8 cellular contexts compared by ENCODE assay signal in genomic region chr10:113680172-113681111, GRCh38. TPM values are rescaled to one million over a fixed set of nuclear protein-coding genes. Genes with fewer than 3 reads are reported as not detected.
DNase-seq lines count a peak whose midpoint lies in the region; ATAC-seq and TF ChIP-seq lines count a peak whose summit lies in the region.

No MANE protein-coding gene starts in this region.

- DNase-seq in ACHN (peak; percentile 85), NT2/D1 (ENCODE audit: low read depth, low spot score) (no peak), fibroblast of villous mesenchyme (ENCODE audit: low read depth) (peak; percentile 63), neural crest cell (ENCODE audit: low read depth, low spot score) (no peak)
- peak; percentile 20 for DNase-seq in activated T-helper 1 cell treated with anti-CD3 and anti-CD28 coated beads, Interleukin-12 subunit alpha, Interleukin-12 subunit beta, Interleukin-2, Interleukin-4 antibody, amounts not matched to agents 30 ng/mL and 10 ng/mL and 1 ng/mL, durations not matched to agents 14 hours and 24 hours and 36 hours (ENCODE audit: low spot score)

- H3K36me3 Mint-ChIP-seq in activated T-helper 1 cell treated with anti-CD3 and anti-CD28 coated beads, Interleukin-12 subunit alpha, Interleukin-12 subunit beta, Interleukin-2, Interleukin-4 antibody, amounts not matched to agents 30 ng/mL and 10 ng/mL and 1 ng/mL, durations not matched to agents 14 hours and 24 hours and 36 hours (ENCODE audit: low read depth) = peaks cover 29% of the 10 kb centered on the region
- H3K36me3 Mint-ChIP-seq in neural crest cell (ENCODE audit: low read depth) = peaks cover 21% of the 10 kb centered on the region

- peaks cover 9% of the 10 kb centered on the region for H3K36me3 ChIP-seq in NT2/D1 (ENCODE audit: insufficient read depth, insufficient read length, low read length)
- H3K36me3 ChIP-seq in urinary bladder (ENCODE audit: insufficient read depth) = no peaks in the 10 kb centered on the region

- no peaks in the 10 kb centered on the region for H3K4me1 ChIP-seq in NT2/D1 (ENCODE audit: insufficient read depth, insufficient read length)
- H3K4me1 ChIP-seq in urinary bladder (ENCODE audit: insufficient read depth) = no peaks in the 10 kb centered on the region

- H3K27ac Mint-ChIP-seq in activated T-helper 1 cell treated with anti-CD3 and anti-CD28 coated beads, Interleukin-12 subunit alpha, Interleukin-12 subunit beta, Interleukin-2, Interleukin-4 antibody, amounts not matched to agents 30 ng/mL and 10 ng/mL and 1 ng/mL, durations not matched to agents 14 hours and 24 hours and 36 hours = peak overlapping the region; percentile 98
- H3K27ac Mint-ChIP-seq in neural crest cell (ENCODE audit: unreplicated experiment) = peak overlapping the region; percentile 84

- H3K4me1 Mint-ChIP-seq in activated T-helper 1 cell treated with anti-CD3 and anti-CD28 coated beads, Interleukin-12 subunit alpha, Interleukin-12 subunit beta, Interleukin-2, Interleukin-4 antibody, amounts not matched to agents 30 ng/mL and 10 ng/mL and 1 ng/mL, durations not matched to agents 14 hours and 24 hours and 36 hours (ENCODE audit: low read depth) = peaks cover 57% of the 10 kb centered on the region
- peaks cover 30% of the 10 kb centered on the region for H3K4me1 Mint-ChIP-seq in neural crest cell

- 10% methylated on average over 29 of the region's 29 CpGs for WGBS in urinary bladder

- H3K4me3 Mint-ChIP-seq in activated T-helper 1 cell treated with anti-CD3 and anti-CD28 coated beads, Interleukin-12 subunit alpha, Interleukin-12 subunit beta, Interleukin-2, Interleukin-4 antibody, amounts not matched to agents 30 ng/mL and 10 ng/mL and 1 ng/mL, durations not matched to agents 14 hours and 24 hours and 36 hours = peak overlapping the region; percentile 99
- H3K4me3 Mint-ChIP-seq in neural crest cell = peak overlapping the region; percentile 98

- TF ChIP-seq CTCF in fibroblast of villous mesenchyme (IDR thresholded peaks at IDR 0.05; ENCODE audit: insufficient read depth, low read depth, low read length) = no peak
- no peak for TF ChIP-seq CTCF in neural crest cell (conservative IDR thresholded peaks at IDR 0.05)

- peaks cover 3% of the 10 kb centered on the region for H3K27me3 Mint-ChIP-seq in activated T-helper 1 cell treated with anti-CD3 and anti-CD28 coated beads, Interleukin-12 subunit alpha, Interleukin-12 subunit beta, Interleukin-2, Interleukin-4 antibody, amounts not matched to agents 30 ng/mL and 10 ng/mL and 1 ng/mL, durations not matched to agents 14 hours and 24 hours and 36 hours (ENCODE audit: insufficient read depth)
- H3K27me3 Mint-ChIP-seq in neural crest cell (ENCODE audit: low read depth) = no peaks in the 10 kb centered on the region

- H3K27me3 ChIP-seq in NT2/D1 (ENCODE audit: insufficient read depth, insufficient read length) = no peaks in the 10 kb centered on the region

- intact Hi-C loops in activated T-helper 1 cell treated with anti-CD3 and anti-CD28 coated beads, Interleukin-12 subunit alpha, Interleukin-12 subunit beta, Interleukin-2, Interleukin-4 antibody, amounts not matched to agents 30 ng/mL and 10 ng/mL and 1 ng/mL, durations not matched to agents 14 hours and 24 hours and 36 hours (cut with micrococcal nuclease) = loop anchor here (1.0 to 10.0 kb wide), 9 partner anchors 280 to 1288 kb away; partner anchors contain the start of gene CCDC186

- H3K4me3 ChIP-seq in NT2/D1 (ENCODE audit: insufficient read length, low read depth) = peak overlapping the region; percentile 85
- peak overlapping the region; percentile 99 for H3K4me3 ChIP-seq in fibroblast of villous mesenchyme (ENCODE audit: low read depth, low read length)
- H3K4me3 ChIP-seq in urinary bladder (ENCODE audit: low read depth, low read length) = peak overlapping the region; percentile 86

- in situ Hi-C loops in ACHN (cut with HindIII; ENCODE audit: low pct_ligation_motif_present, low pct_unique_long_range_greater_than_20kb, low sequenced_read_pairs) = no loop called here

- ATAC-seq in GM18511 (IDR thresholded peaks at IDR 0.05; ENCODE audit: unreplicated experiment) (peak; percentile 25), HG02981 (IDR thresholded peaks at IDR 0.05; ENCODE audit: unreplicated experiment) (peak; percentile 19)

- peak overlapping the region; percentile 98 for H3K27ac ChIP-seq in urinary bladder (ENCODE audit: low read depth)

- peak overlapping the region; percentile 86 for H3K9ac ChIP-seq in NT2/D1 (ENCODE audit: insufficient read length, low read depth)

- peaks cover 22% of the 10 kb centered on the region for H3K9me3 Mint-ChIP-seq in activated T-helper 1 cell treated with anti-CD3 and anti-CD28 coated beads, Interleukin-12 subunit alpha, Interleukin-12 subunit beta, Interleukin-2, Interleukin-4 antibody, amounts not matched to agents 30 ng/mL and 10 ng/mL and 1 ng/mL, durations not matched to agents 14 hours and 24 hours and 36 hours
- H3K9me3 Mint-ChIP-seq in neural crest cell = peaks cover 14% of the 10 kb centered on the region

- no peaks in the 10 kb centered on the region for H3K9me3 ChIP-seq in NT2/D1 (ENCODE audit: insufficient read depth, low read length)

RNA-seq across cellular contexts. Expression of gene CASP7, which starts 0.7 kb away (rescaled TPM):
- total RNA-seq in activated T-helper 1 cell treated with anti-CD3 and anti-CD28 coated beads, Interleukin-12 subunit alpha, Interleukin-12 subunit beta, Interleukin-2, Interleukin-4 antibody, amounts not matched to agents 30 ng/mL and 10 ng/mL and 1 ng/mL, durations not matched to agents 14 hours and 24 hours and 36 hours = 20.7 and 25.1 TPM in 2 replicates
- total RNA-seq in fibroblast of villous mesenchyme (24.8 and 35.4 TPM in 2 replicates), neural crest cell (16.6 and 17.4 TPM in 2 replicates), urinary bladder (38.4 TPM)
- 21.5 TPM for polyA plus RNA-seq in urinary bladder

RNA-seq across cellular contexts. Expression of gene NRAP, which starts 16.6 kb away (rescaled TPM):
- total RNA-seq in activated T-helper 1 cell treated with anti-CD3 and anti-CD28 coated beads, Interleukin-12 subunit alpha, Interleukin-12 subunit beta, Interleukin-2, Interleukin-4 antibody, amounts not matched to agents 30 ng/mL and 10 ng/mL and 1 ng/mL, durations not matched to agents 14 hours and 24 hours and 36 hours = not detected in 2 replicates
- total RNA-seq in fibroblast of villous mesenchyme = under 0.01 TPM in 1 of 2 replicates, not detected in the other
- total RNA-seq in neural crest cell = not detected in 2 replicates
- 1.5 TPM for total RNA-seq in urinary bladder
- not detected for polyA plus RNA-seq in urinary bladder

Comparison
In these comparisons a context has a peak if more than half of its experiments do, and no peak if none do; other contexts are left out.
1. DNase-seq: peak in ACHN (single experiment), activated T-helper 1 cell treated with anti-CD3 and anti-CD28 coated beads, Interleukin-12 subunit alpha, Interleukin-12 subunit beta, Interleukin-2, Interleukin-4 antibody, amounts not matched to agents 30 ng/mL and 10 ng/mL and 1 ng/mL, durations not matched to agents 14 hours and 24 hours and 36 hours (single experiment) and fibroblast of villous mesenchyme (single experiment); none in NT2/D1 (single experiment) and neural crest cell (single experiment).
2. Peak in every context shown above with its lines, with median percentiles within 50 percentile points of each other: H3K4me3 ChIP-seq.